16 cellular contexts compared by ENCODE assay signal in the genomic region with DNA sequence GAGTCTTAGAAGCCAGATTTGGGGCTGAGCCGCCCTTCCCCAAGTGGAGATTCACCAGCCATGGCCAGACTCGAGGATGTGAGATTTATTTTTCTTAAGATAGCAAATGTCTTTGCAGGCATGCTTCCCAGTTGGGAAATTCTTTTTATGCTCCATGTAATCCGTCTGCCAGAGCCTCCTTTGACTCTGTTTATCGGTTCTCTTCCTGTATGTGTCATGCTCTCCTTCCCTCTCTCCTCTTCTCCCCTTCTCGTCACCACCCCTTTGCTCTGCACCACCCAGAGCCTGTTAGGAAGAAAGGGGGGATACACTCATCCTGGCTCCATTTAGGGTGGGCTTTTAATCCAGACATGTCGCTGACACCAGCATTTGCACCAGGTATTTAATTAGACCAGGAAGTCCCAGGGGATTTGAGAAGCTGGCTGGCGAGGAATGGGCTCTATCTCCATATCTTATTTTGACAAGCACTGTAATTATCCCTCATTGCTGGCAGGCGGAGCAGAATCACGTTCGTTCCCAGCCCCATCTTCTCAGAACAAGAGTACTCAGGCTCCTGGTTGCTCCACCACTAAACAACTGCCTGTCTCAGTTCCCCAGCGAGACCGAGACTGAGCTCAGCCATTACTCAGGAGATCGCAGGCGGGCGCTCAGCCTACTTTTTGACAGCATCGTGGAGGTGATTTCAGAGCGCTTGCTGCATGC. TPM values are rescaled to one million over a fixed set of nuclear protein-coding genes. Genes with fewer than 3 reads are reported as not detected.
DNase-seq lines count a peak whose midpoint lies in the region; ATAC-seq and TF ChIP-seq lines count a peak whose summit lies in the region.
"Had no signal": no experiment of that assay in that cellular context is flagged by ENCODE, and none has a peak within 500 bp of the region (broad histone marks: within the 10 kb centered on the region; RNA-seq: fewer than 3 reads in every experiment).

No MANE protein-coding gene starts in this region.

- no peaks in the 10 kb centered on the region for H3K9me3 ChIP-seq in A673 (ENCODE audit: low read depth, low read length, poor library complexity, severe bottlenecking)
- no peaks in the 10 kb centered on the region for H3K9me3 ChIP-seq in body of pancreas
- no peaks in the 10 kb centered on the region for H3K9me3 ChIP-seq in mesenchymal stem cell (ENCODE audit: control insufficient read depth, low read length)
- H3K9me3 ChIP-seq in PC-3 (ENCODE audit: low read length) = no peaks in the 10 kb centered on the region
- H3K9me3 ChIP-seq: pancreas had no signal

- no peak overlapping the region for H4K91ac ChIP-seq in mesenchymal stem cell (ENCODE audit: low read length)

- no peak overlapping the region for H2BK120ac ChIP-seq in mesenchymal stem cell (ENCODE audit: low read depth, low read length)

- no peak overlapping the region for H2AK5ac ChIP-seq in mesenchymal stem cell (ENCODE audit: low read length, severe bottlenecking)

- peak overlapping the region; percentile 59 for H4K8ac ChIP-seq in mesenchymal stem cell (ENCODE audit: low read length)

- CTCF ChIA-PET in A673 (lab: Charles Lee) (no interaction called here), PC-3 (lab: Charles Lee) (no interaction called here)

- no peak for TF ChIP-seq POLR2A in body of pancreas (IDR thresholded peaks at IDR 0.05)

- intact Hi-C loops in A673 (cut with micrococcal nuclease; ENCODE audit: unreplicated experiment) (no loop called here), body of pancreas (cut with DNase I) (no loop called here), PC-3 (cut with micrococcal nuclease) (no loop called here)

- no peak overlapping the region for H3K14ac ChIP-seq in mesenchymal stem cell (ENCODE audit: low read length in 2 of 2)

- H3K9ac ChIP-seq in mesenchymal stem cell (ENCODE audit: low read length) (no peak overlapping the region), PC-3 (ENCODE audit: low read length) (no peak overlapping the region)

- H3K4me1 ChIP-seq in A673 (ENCODE audit: insufficient read depth, low read length, poor library complexity, severe bottlenecking) (no peaks in the 10 kb centered on the region), body of pancreas (no peaks in the 10 kb centered on the region), mesenchymal stem cell (ENCODE audit: control insufficient read depth, insufficient read depth, low read depth, low read length) (peaks cover 30% of the 10 kb centered on the region), PC-3 (ENCODE audit: insufficient read depth, low read length) (no peaks in the 10 kb centered on the region)
- H3K4me1 ChIP-seq: pancreas had no signal

- H2BK5ac ChIP-seq in mesenchymal stem cell (ENCODE audit: low read depth, low read length, poor library complexity, severe bottlenecking) = no peak overlapping the region

- H3K36me3 ChIP-seq in A673 (ENCODE audit: insufficient read depth, low read length, poor library complexity, severe bottlenecking) = no peaks in the 10 kb centered on the region
- H3K36me3 ChIP-seq in body of pancreas (replicated peaks in 1 of 2; ENCODE audit: insufficient read depth in 1 of 2, low read depth in 2 of 2) = no peaks in the 10 kb centered on the region
- H3K36me3 ChIP-seq in mesenchymal stem cell (ENCODE audit: control insufficient read depth in 1 of 2, insufficient read depth in 2 of 2, low read depth in 1 of 2, low read length in 2 of 2) = peaks cover 0 to 8% of the 10 kb centered on the region in 2 experiments
- no peaks in the 10 kb centered on the region for H3K36me3 ChIP-seq in PC-3 (ENCODE audit: low read depth, low read length)
- H3K36me3 ChIP-seq: pancreas had no signal

- no peak overlapping the region for H2BK15ac ChIP-seq in mesenchymal stem cell (ENCODE audit: low read depth, poor library complexity, severe bottlenecking)

- H3K4me3 ChIP-seq in A673 (ENCODE audit: low read depth, low read length, poor library complexity, severe bottlenecking) (no peak overlapping the region), body of pancreas (no peak overlapping the region), mesenchymal stem cell (ENCODE audit: insufficient read depth in 1 of 2, low read depth in 1 of 2, low read length in 2 of 2) (no peak overlapping the region), PC-3 (ENCODE audit: low read length) (no peak overlapping the region)
- H3K4me3 ChIP-seq: K562, pancreas had no signal

- H4K20me1 ChIP-seq in PC-3 (ENCODE audit: low read length) = no peaks in the 10 kb centered on the region

- DNase-seq in A673 (ENCODE audit: low spot score) (peak; percentile 4), NCI-H1092 (lab: John Stamatoyannopoulos, UW) (peak; percentile 30), body of pancreas (peak in 1 of 4 donors; percentile 9), mesenchymal stem cell (peak; percentile 84), NCI-H345 (lab: John Stamatoyannopoulos, UW) (no peak), medulla oblongata (ENCODE audit: extremely low spot score) (no peak), PC-3 (no peak)
- DNase-seq: amniotic stem cell; effector memory CD4-positive, alpha-beta T cell; pancreas; SHP77 had no signal

- no peaks in the 10 kb centered on the region for H3K9me2 ChIP-seq in PC-3 (replicated peaks; ENCODE audit: low read length)

- H3K18ac ChIP-seq in mesenchymal stem cell (ENCODE audit: low read depth in 1 of 2, low read length in 2 of 2) = no peak overlapping the region

- POLR2A ChIA-PET in A673 (lab: Charles Lee; ENCODE audit: low non-redundant PET) = no interaction called here
- POLR2A ChIA-PET in PC-3 (lab: Charles Lee; ENCODE audit: unreplicated experiment) = no interaction called here

- H3K27me3 ChIP-seq in A673 (replicated peaks; ENCODE audit: insufficient read depth, low read depth, low read length, poor library complexity) = no peaks in the 10 kb centered on the region
- no peaks in the 10 kb centered on the region for H3K27me3 ChIP-seq in body of pancreas
- peaks cover 0 to 59% of the 10 kb centered on the region in 2 experiments for H3K27me3 ChIP-seq in mesenchymal stem cell (ENCODE audit: control insufficient read depth in 1 of 2, insufficient read depth in 1 of 2, low read length in 2 of 2)
- H3K27me3 ChIP-seq in PC-3 (ENCODE audit: low read length) = no peaks in the 10 kb centered on the region; the same call in 1 of the 2 replicates
- H3K27me3 ChIP-seq: pancreas had no signal

- peaks cover 28% of the 10 kb centered on the region for H3K79me1 ChIP-seq in mesenchymal stem cell (replicated peaks; ENCODE audit: low read length, poor library complexity, severe bottlenecking)

- H3K4me2 ChIP-seq in mesenchymal stem cell (ENCODE audit: low read length, poor library complexity, severe bottlenecking) = no peak overlapping the region
- no peak overlapping the region for H3K4me2 ChIP-seq in PC-3 (ENCODE audit: low read length)

- no peak overlapping the region for H3K4ac ChIP-seq in mesenchymal stem cell (ENCODE audit: low read depth in 1 of 2, low read length in 2 of 2)

- no peak overlapping the region for H3K23ac ChIP-seq in mesenchymal stem cell (ENCODE audit: low read length in 2 of 2)

- TF ChIP-seq CTCF in A673 (conservative IDR thresholded peaks at IDR 0.05; ENCODE audit: low read depth, low read length) (no peak), body of pancreas (IDR thresholded peaks at IDR 0.05) (no peak), PC-3 (conservative IDR thresholded peaks at IDR 0.05; ENCODE audit: low read depth, low read length) (no peak)

- H3K79me2 ChIP-seq in PC-3 (ENCODE audit: low read length) = no peaks in the 10 kb centered on the region

- no peak overlapping the region for H2AFZ ChIP-seq in mesenchymal stem cell (ENCODE audit: low read depth, low read length)
- H2AFZ ChIP-seq in PC-3 (ENCODE audit: low read length) = no peak overlapping the region

- WGBS in body of pancreas, 2 donors = 55 to 57% methylated on average over 17 of the region's 17 CpGs
- WGBS in mesenchymal stem cell = 53% methylated on average over 15 of the region's 17 CpGs

- ATAC-seq in body of pancreas (peak; percentile 62), PC-3 (no peak), GM18868 (IDR thresholded peaks at IDR 0.05; ENCODE audit: unreplicated experiment) (no peak)
- ATAC-seq: K562; left lobe of liver; stimulated activated effector memory CD8-positive, alpha-beta T cell treated with anti-CD3 and anti-CD28 coated beads, Interleukin-12 subunit alpha, Interleukin-12 subunit beta, amount 100 ng/mL, for 72 hours had no signal

- BruUV-seq in A673 (replicated peaks; lab: Mats Ljungman, UMichigan) (no TSS peak), PC-3 (replicated peaks; lab: Mats Ljungman, UMichigan) (no TSS peak)

- H2BK12ac ChIP-seq in mesenchymal stem cell (ENCODE audit: low read length in 2 of 2) = no peak overlapping the region

- no peaks in the 10 kb centered on the region for H3F3A ChIP-seq in PC-3 (ENCODE audit: low read length, unreplicated experiment)

- H3K27ac ChIP-seq in A673 (ENCODE audit: low read depth, low read length, poor library complexity, severe bottlenecking) (no peak overlapping the region), body of pancreas (no peak overlapping the region), mesenchymal stem cell (ENCODE audit: low read length, poor library complexity, severe bottlenecking) (no peak overlapping the region), PC-3 (ENCODE audit: low read length) (no peak overlapping the region)
- H3K27ac ChIP-seq: pancreas had no signal

RNA-seq across cellular contexts. Expression of a gene that starts 50.9 kb away (rescaled TPM):
- total RNA-seq in A673 (2021) (3.6 and 3.7 TPM in 2 replicates), body of pancreas (under 1 TPM; 0.52 to 0.99 TPM), PC-3 (2014; rRNA removed) (not detected in 2 replicates)
- polyA plus RNA-seq in mesenchymal stem cell (2013, experiment 1 of 2) = not detected
- polyA plus RNA-seq in mesenchymal stem cell (2013, experiment 2 of 2) = not detected
- total RNA-seq: K562, left lobe of liver, NCI-H460 had no signal
- polyA plus RNA-seq: K562 had no signal

Comparison
In these comparisons a context has a peak if more than half of its experiments do, and no peak if none do; other contexts are left out.
1. DNase-seq: peak in A673 (single experiment), NCI-H1092 (single experiment) and mesenchymal stem cell (single experiment); none in NCI-H345 (single experiment), medulla oblongata (single experiment) and PC-3 (single experiment).